8 cellular contexts compared by ENCODE assay signal in genomic region chr13:21014666-21015170, GRCh38. TPM values are rescaled to one million over a fixed set of nuclear protein-coding genes. Genes with fewer than 3 reads are reported as not detected.
DNase-seq lines count a peak whose midpoint lies in the region; ATAC-seq and TF ChIP-seq lines count a peak whose summit lies in the region.

No MANE protein-coding gene starts in this region.

- peaks cover 15% of the 10 kb centered on the region; the same call in 1 of the 2 replicates for H3K79me2 ChIP-seq in PC-9 (ENCODE audit: low read depth)

- no peaks in the 10 kb centered on the region for H3K9me3 ChIP-seq in PC-9 (ENCODE audit: insufficient read depth, low read depth)

- DNase-seq in AG09309 (ENCODE audit: low read depth) (peak; percentile 32), PC-9 (peak in 1 of 2 experiments; percentile 65), fibroblast of villous mesenchyme (ENCODE audit: low read depth) (peak; percentile 89), osteocyte (ENCODE audit: extremely low spot score, unreplicated experiment) (no peak), NCI-H2029 treated with DMSO at 0.1 percent for 48 hours (lab: John Stamatoyannopoulos, UW) (no peak)

- H3K27ac ChIP-seq in PC-9: no peak overlapping the region

- H3K4me3 ChIP-seq in AG09309 (ENCODE audit: control insufficient read depth, low read depth, low read length) (no peak overlapping the region), PC-9 (no peak overlapping the region), fibroblast of villous mesenchyme (ENCODE audit: low read depth, low read length) (no peak overlapping the region)

- H3K36me3 ChIP-seq in PC-9 (ENCODE audit: low read depth): no peaks in the 10 kb centered on the region

- peak overlapping the region; percentile 97 for H3K27ac Mint-ChIP-seq in osteocyte (ENCODE audit: unreplicated experiment)

- peaks cover 10% of the 10 kb centered on the region for H3K36me3 Mint-ChIP-seq in osteocyte (ENCODE audit: unreplicated experiment)

- POLR2A ChIA-PET in PC-9 (lab: Charles Lee; ENCODE audit: unreplicated experiment): no interaction called here

- H3K4me2 ChIP-seq in PC-9: peak overlapping the region; percentile 3; the same call in 1 of the 2 replicates

- H2AFZ ChIP-seq in PC-9: no peak overlapping the region

- H3K9me3 Mint-ChIP-seq in osteocyte (ENCODE audit: unreplicated experiment): no peaks in the 10 kb centered on the region

- BruUV-seq in PC-9 (replicated peaks; lab: Mats Ljungman, UMichigan): no TSS peak

- CTCF ChIA-PET in PC-9 (lab: Charles Lee): no interaction called here

- no peak for ATAC-seq in activated CD4-positive, CD25-positive, alpha-beta regulatory T cell treated with anti-CD3 and anti-CD28 coated beads, Interleukin-2, amount 50 U/mL, for 24 hours
- no peak for ATAC-seq in HG03097 (IDR thresholded peaks at IDR 0.05; ENCODE audit: low FRiP score, unreplicated experiment)
- ATAC-seq in GM18519 (IDR thresholded peaks at IDR 0.05; ENCODE audit: low FRiP score, unreplicated experiment): no peak

- intact Hi-C loops in PC-9 (cut with micrococcal nuclease; ENCODE audit: unreplicated experiment): no loop called here

- peaks cover 81% of the 10 kb centered on the region for H3K4me1 Mint-ChIP-seq in osteocyte (ENCODE audit: unreplicated experiment)

- H4K20me1 ChIP-seq in PC-9 (ENCODE audit: insufficient read depth): peaks cover 53% of the 10 kb centered on the region

- H3K27me3 ChIP-seq in PC-9 (ENCODE audit: insufficient read depth, low read depth): no peaks in the 10 kb centered on the region

- TF ChIP-seq CTCF in AG09309 (IDR thresholded peaks at IDR 0.05; ENCODE audit: control insufficient read depth, insufficient read depth, low read depth, low read length, missing control alignments) (no peak), PC-9 (conservative IDR thresholded peaks at IDR 0.05) (no peak), fibroblast of villous mesenchyme (IDR thresholded peaks at IDR 0.05; ENCODE audit: insufficient read depth, low read depth, low read length) (no peak), osteocyte (IDR thresholded peaks at IDR 0.05) (no peak)

- no peaks in the 10 kb centered on the region for H3K9me2 ChIP-seq in PC-9 (ENCODE audit: insufficient read depth)

- H3K4me3 Mint-ChIP-seq in osteocyte (ENCODE audit: unreplicated experiment): peak overlapping the region; percentile 56

- no peaks in the 10 kb centered on the region for H3K27me3 Mint-ChIP-seq in osteocyte (ENCODE audit: unreplicated experiment)

- peaks cover 29% of the 10 kb centered on the region; the same call in 1 of the 2 replicates for H3F3A ChIP-seq in PC-9 (ENCODE audit: insufficient read depth, low read depth)

- H3K4me1 ChIP-seq in PC-9 (replicated peaks; ENCODE audit: insufficient read depth): peaks cover 20% of the 10 kb centered on the region

RNA-seq across cellular contexts. Expression of gene LATS2, which starts 46.7 kb away (rescaled TPM):
- total RNA-seq in PC-9 (2021) (12.3 and 15.2 TPM in 2 replicates), fibroblast of villous mesenchyme (20.9 and 32.0 TPM in 2 replicates), osteocyte (48.9 and 58.3 TPM in 2 replicates)

Comparison
In these comparisons a context has a peak if more than half of its experiments do, and no peak if none do; other contexts are left out.
1. DNase-seq: peak in AG09309 (single experiment) and fibroblast of villous mesenchyme (single experiment); none in osteocyte (single experiment) and NCI-H2029 treated with DMSO at 0.1 percent for 48 hours (single experiment).